In the genomic region with DNA sequence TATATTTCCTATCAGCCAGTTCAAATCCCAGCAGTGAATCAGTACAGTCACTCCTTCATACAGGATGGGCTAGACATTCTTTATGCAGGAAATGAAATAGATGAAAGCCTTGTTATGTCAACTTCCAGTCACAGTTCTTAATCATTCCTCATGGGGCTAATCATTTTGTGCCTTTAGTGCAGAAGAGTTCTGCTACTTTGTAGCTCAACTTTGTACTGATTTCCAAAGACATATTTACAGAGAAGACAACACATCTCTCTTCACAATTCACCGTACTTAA, we compare ENCODE assay signal across 25 cellular contexts.
DNase-seq lines count a peak whose midpoint lies in the region; ATAC-seq, FAIRE-seq and TF ChIP-seq lines count a peak whose summit lies in the region.
"Had no signal": no experiment of that assay in that cellular context is flagged by ENCODE, and none has a peak within 500 bp of the region (broad histone marks: within the 10 kb centered on the region; RNA-seq: fewer than 3 reads in every experiment).

No MANE protein-coding gene starts in this region.

- H3K79me2 ChIP-seq in mammary epithelial cell (ENCODE audit: insufficient read depth, low read length) (no peaks in the 10 kb centered on the region), keratinocyte (ENCODE audit: control insufficient read depth, insufficient read depth, low read length) (no peaks in the 10 kb centered on the region)

- H2AFZ ChIP-seq in mammary epithelial cell (ENCODE audit: low read depth, low read length) (peak overlapping the region; percentile 25), keratinocyte (ENCODE audit: control insufficient read depth, low read length) (peak overlapping the region; percentile 27)

- H3K27ac ChIP-seq in mammary epithelial cell (ENCODE audit: insufficient read depth, low read depth, low read length) (no peak overlapping the region), keratinocyte (ENCODE audit: control insufficient read depth, insufficient read depth, low read length) (no peak overlapping the region)
- H3K27ac ChIP-seq: BLaER1, cardiac muscle cell, esophagus muscularis mucosa had no signal

- CTCF ChIA-PET in mammary epithelial cell (lab: Charles Lee; ENCODE audit: low non-redundant PET), result no interaction called here
- CTCF ChIA-PET in MCF 10A (lab: Yijun Ruan, JAX), result no interaction called here

- no peaks in the 10 kb centered on the region for H3K27me3 Mint-ChIP-seq in MCF 10A (ENCODE audit: insufficient read depth, unreplicated experiment)
- H3K27me3 Mint-ChIP-seq: activated CD8-positive, alpha-beta memory T cell treated with anti-CD3 and anti-CD28 coated beads, Interleukin-2, amount 10 ng/mL, durations not matched to agents 7 days and 5 days; activated naive CD8-positive, alpha-beta T cell treated with anti-CD3 and anti-CD28 coated beads, Interleukin-2, amount 10 ng/mL, durations not matched to agents 7 days and 5 days; activated T-helper 17 cell treated with anti-CD3 and anti-CD28 coated beads, Interleukin-2, amount 50 U/mL, for 72 hours; stimulated activated naive CD8-positive, alpha-beta T cell treated with anti-CD3 and anti-CD28 coated beads, Interleukin-15, amount 100 ng/mL, for 72 hours; type B pancreatic cell had no signal

- dilution Hi-C loops in mammary epithelial cell (cut with HindIII; ENCODE audit: low sequenced_read_pairs) (no loop called here), keratinocyte (cut with MboI; ENCODE audit: extremely low pct_ligation_motif_present, low sequenced_read_pairs) (no loop called here)

- H3K4me3 ChIP-seq in mammary epithelial cell (replicated peaks in 1 of 3; ENCODE audit: insufficient read depth in 1 of 3, low read depth in 2 of 3, low read length in 3 of 3), result no peak overlapping the region
- H3K4me3 ChIP-seq in astrocyte of the spinal cord (ENCODE audit: low read depth, low read length), result no peak overlapping the region
- no peak overlapping the region for H3K4me3 ChIP-seq in keratinocyte (ENCODE audit: control insufficient read depth in 2 of 3, extremely low read depth in 1 of 3, insufficient read depth in 2 of 3, low read depth in 1 of 3, low read length in 3 of 3)
- H3K4me3 ChIP-seq: BLaER1, cardiac muscle cell, esophagus muscularis mucosa, lung, pancreas had no signal

- H3K9me3 ChIP-seq in mammary epithelial cell (replicated peaks; ENCODE audit: insufficient read depth, low read length), result no peaks in the 10 kb centered on the region
- H3K9me3 ChIP-seq in keratinocyte (ENCODE audit: control insufficient read depth, low read depth, low read length), result no peaks in the 10 kb centered on the region
- H3K9me3 ChIP-seq: BLaER1, esophagus muscularis mucosa, pancreas had no signal

- intact Hi-C loops in mammary epithelial cell (cut with micrococcal nuclease) (no loop called here), MCF 10A (cut with micrococcal nuclease) (no loop called here)

- no peaks in the 10 kb centered on the region for H3K36me3 Mint-ChIP-seq in MCF 10A (ENCODE audit: insufficient read depth, unreplicated experiment)
- H3K36me3 Mint-ChIP-seq: activated CD8-positive, alpha-beta memory T cell treated with anti-CD3 and anti-CD28 coated beads, Interleukin-2, amount 10 ng/mL, durations not matched to agents 7 days and 5 days; activated naive CD8-positive, alpha-beta T cell treated with anti-CD3 and anti-CD28 coated beads, Interleukin-2, amount 10 ng/mL, durations not matched to agents 7 days and 5 days; type B pancreatic cell had no signal

- WGBS in mammary epithelial cell (ENCODE audit: low coverage, missing lambda C conversion rate), result 33% methylated on average over 1 of the region's 1 CpG

- no peaks in the 10 kb centered on the region for H3K9me3 Mint-ChIP-seq in MCF 10A (ENCODE audit: unreplicated experiment)
- H3K9me3 Mint-ChIP-seq: type B pancreatic cell had no signal

- BruUV-seq in mammary epithelial cell (replicated peaks; lab: Mats Ljungman, UMichigan) (no TSS peak), MCF 10A (replicated peaks; lab: Mats Ljungman, UMichigan) (no TSS peak)

- no peaks in the 10 kb centered on the region for H3K9me1 ChIP-seq in keratinocyte (ENCODE audit: control insufficient read depth, extremely low read depth, insufficient read depth, low read length)

- H3K4me1 Mint-ChIP-seq in MCF 10A (ENCODE audit: insufficient read depth, unreplicated experiment), result no peaks in the 10 kb centered on the region
- H3K4me1 Mint-ChIP-seq: activated CD8-positive, alpha-beta memory T cell treated with anti-CD3 and anti-CD28 coated beads, Interleukin-2, amount 10 ng/mL, durations not matched to agents 7 days and 5 days; activated naive CD8-positive, alpha-beta T cell treated with anti-CD3 and anti-CD28 coated beads, Interleukin-2, amount 10 ng/mL, durations not matched to agents 7 days and 5 days; activated T-helper 17 cell treated with anti-CD3 and anti-CD28 coated beads, Interleukin-2, amount 50 U/mL, for 72 hours; stimulated activated naive CD8-positive, alpha-beta T cell treated with anti-CD3 and anti-CD28 coated beads, Interleukin-15, amount 100 ng/mL, for 72 hours had no signal

- ATAC-seq in HG02610 (IDR thresholded peaks at IDR 0.05; ENCODE audit: unreplicated experiment), result no peak
- ATAC-seq: activated CD8-positive, alpha-beta memory T cell treated with anti-CD3 and anti-CD28 coated beads, Interleukin-2, amount 10 ng/mL, durations not matched to agents 7 days and 5 days; activated T-helper 17 cell treated with anti-CD3 and anti-CD28 coated beads, Interleukin-2, amount 50 U/mL, for 72 hours; Right ventricle myocardium inferior; stimulated activated naive CD8-positive, alpha-beta T cell treated with anti-CD3 and anti-CD28 coated beads, Interleukin-15, amount 100 ng/mL, for 72 hours had no signal

- H3K4me3 Mint-ChIP-seq in MCF 10A (ENCODE audit: unreplicated experiment), result no peak overlapping the region
- H3K4me3 Mint-ChIP-seq: activated CD8-positive, alpha-beta memory T cell treated with anti-CD3 and anti-CD28 coated beads, Interleukin-2, amount 10 ng/mL, durations not matched to agents 7 days and 5 days; activated naive CD8-positive, alpha-beta T cell treated with anti-CD3 and anti-CD28 coated beads, Interleukin-2, amount 10 ng/mL, durations not matched to agents 7 days and 5 days; activated T-helper 17 cell treated with anti-CD3 and anti-CD28 coated beads, Interleukin-2, amount 50 U/mL, for 72 hours; stimulated activated naive CD8-positive, alpha-beta T cell treated with anti-CD3 and anti-CD28 coated beads, Interleukin-15, amount 100 ng/mL, for 72 hours; type B pancreatic cell had no signal

- in situ Hi-C loops in mammary epithelial cell (cut with MboI; ENCODE audit: low sequenced_read_pairs in 2 of 2) (no loop called here), astrocyte of the spinal cord (cut with HindIII; ENCODE audit: low sequenced_read_pairs) (no loop called here)

- H3K36me3 ChIP-seq in mammary epithelial cell (ENCODE audit: insufficient read depth, low read length) (no peaks in the 10 kb centered on the region), keratinocyte (ENCODE audit: control insufficient read depth in 2 of 2, extremely low read depth in 1 of 2, insufficient read depth in 2 of 2, low read length in 2 of 2) (no peaks in the 10 kb centered on the region)
- H3K36me3 ChIP-seq: BLaER1, cardiac muscle cell, esophagus muscularis mucosa, pancreas had no signal

- POLR2A ChIA-PET in MCF 10A (lab: Yijun Ruan, JAX), result no interaction called here

- TF ChIP-seq CTCF in mammary epithelial cell (conservative IDR thresholded peaks at IDR 0.05 in 1 of 2, IDR thresholded peaks at IDR 0.05 in 1 of 2; ENCODE audit: extremely low read depth in 1 of 2, insufficient read depth in 1 of 2, low read depth in 1 of 2, low read length in 2 of 2), result no peak
- no peak for TF ChIP-seq CTCF in MCF 10A (IDR thresholded peaks at IDR 0.05; ENCODE audit: unreplicated experiment)
- TF ChIP-seq CTCF in astrocyte of the spinal cord (IDR thresholded peaks at IDR 0.05; ENCODE audit: low read depth, low read length), result no peak
- no peak for TF ChIP-seq CTCF in keratinocyte (optimal IDR thresholded peaks at IDR 0.05 in 1 of 3, IDR thresholded peaks at IDR 0.05 in 1 of 3, conservative IDR thresholded peaks at IDR 0.05 in 1 of 3; ENCODE audit: extremely low read depth in 1 of 3, insufficient read depth in 2 of 3, low read length in 3 of 3)

- no peak overlapping the region for H3K9ac ChIP-seq in mammary epithelial cell (ENCODE audit: insufficient read depth, low read length)
- H3K9ac ChIP-seq in keratinocyte (ENCODE audit: control insufficient read depth, extremely low read depth, insufficient read depth, low read length), result no peak overlapping the region
- H3K9ac ChIP-seq: BLaER1 had no signal

- no peaks in the 10 kb centered on the region for H3K4me1 ChIP-seq in mammary epithelial cell (ENCODE audit: insufficient read depth, low read length)
- H3K4me1 ChIP-seq in keratinocyte (ENCODE audit: control insufficient read depth, extremely low read depth, insufficient read depth, low read length), result peaks cover 5% of the 10 kb centered on the region
- H3K4me1 ChIP-seq: BLaER1, esophagus muscularis mucosa had no signal

- H3K27me3 ChIP-seq in mammary epithelial cell (ENCODE audit: insufficient read depth, low read length), result no peaks in the 10 kb centered on the region
- no peaks in the 10 kb centered on the region for H3K27me3 ChIP-seq in keratinocyte (ENCODE audit: control insufficient read depth, extremely low read depth, insufficient read depth, low read length)
- H3K27me3 ChIP-seq: BLaER1, cardiac muscle cell, esophagus muscularis mucosa, pancreas had no signal

- H4K20me1 ChIP-seq in mammary epithelial cell (ENCODE audit: insufficient read depth, low read length), result no peaks in the 10 kb centered on the region
- no peaks in the 10 kb centered on the region for H4K20me1 ChIP-seq in keratinocyte (ENCODE audit: control insufficient read depth, extremely low read depth, insufficient read depth, low read length)
- H4K20me1 ChIP-seq: BLaER1 had no signal

- H3K27ac Mint-ChIP-seq in MCF 10A (ENCODE audit: low read depth, unreplicated experiment), result no peak overlapping the region
- H3K27ac Mint-ChIP-seq: activated CD8-positive, alpha-beta memory T cell treated with anti-CD3 and anti-CD28 coated beads, Interleukin-2, amount 10 ng/mL, durations not matched to agents 7 days and 5 days; activated naive CD8-positive, alpha-beta T cell treated with anti-CD3 and anti-CD28 coated beads, Interleukin-2, amount 10 ng/mL, durations not matched to agents 7 days and 5 days; activated T-helper 17 cell treated with anti-CD3 and anti-CD28 coated beads, Interleukin-2, amount 50 U/mL, for 72 hours; stimulated activated naive CD8-positive, alpha-beta T cell treated with anti-CD3 and anti-CD28 coated beads, Interleukin-15, amount 100 ng/mL, for 72 hours; type B pancreatic cell had no signal

- DNase-seq in mammary epithelial cell (peak; percentile 3), MCF 10A (ENCODE audit: unreplicated experiment) (no peak), astrocyte of the spinal cord (ENCODE audit: low read depth, low spot score) (peak; percentile 48), keratinocyte (ENCODE audit: low read depth, low spot score) (no peak), COR-L47 (lab: John Stamatoyannopoulos, UW) (no peak), HuH-7.5 (ENCODE audit: low spot score) (no peak), NCI-H526 (lab: John Stamatoyannopoulos, UW) (no peak)
- DNase-seq: 8988T; activated CD4-positive, alpha-beta T cell treated with anti-CD3 and anti-CD28 coated beads for 4 hours; activated CD8-positive, alpha-beta memory T cell treated with anti-CD3 and anti-CD28 coated beads, Interleukin-2, amount 10 ng/mL, durations not matched to agents 7 days and 5 days; activated naive CD8-positive, alpha-beta T cell treated with anti-CD3 and anti-CD28 coated beads, Interleukin-2, amount 10 ng/mL, durations not matched to agents 7 days and 5 days; GOT3; head of caudate nucleus; MM.1S; stimulated activated naive CD8-positive, alpha-beta T cell treated with anti-CD3 and anti-CD28 coated beads, Interleukin-15, amount 100 ng/mL, for 72 hours had no signal

- no peak overlapping the region for H3K4me2 ChIP-seq in mammary epithelial cell (ENCODE audit: insufficient read depth, low read depth, low read length)
- no peak overlapping the region for H3K4me2 ChIP-seq in keratinocyte (ENCODE audit: control insufficient read depth, extremely low read depth, insufficient read depth, low read depth, low read length)
- H3K4me2 ChIP-seq: BLaER1 had no signal

- no peak for FAIRE-seq in keratinocyte (lab: Jason Lieb, UNC)
- FAIRE-seq: pancreas, TTC549 had no signal

Comparison
In these comparisons a context has a peak if more than half of its experiments do, and no peak if none do; other contexts are left out.
1. DNase-seq: peak in mammary epithelial cell (single experiment) and astrocyte of the spinal cord (single experiment); none in MCF 10A (single experiment), keratinocyte (single experiment), COR-L47 (single experiment), HuH-7.5 (single experiment) and NCI-H526 (0 of 2).